Comparison of ENCODE assay signal across 15 cellular contexts in genomic region chr1:89708727-89709375, GRCh38.
A peak's percentile ranks its signal among the peaks of the same experiment; 100 is the strongest.
DNase-seq lines count a peak whose midpoint lies in the region; ATAC-seq and TF ChIP-seq lines count a peak whose summit lies in the region.
"Had no signal": no experiment of that assay in that cellular context is flagged by ENCODE, and none has a peak within 500 bp of the region (broad histone marks: within the 10 kb centered on the region; RNA-seq: fewer than 3 reads in every experiment).

No MANE protein-coding gene starts in this region.

- H3K4me3 ChIP-seq in epithelial cell of proximal tubule (ENCODE audit: low read depth, low read length), result peak overlapping the region; percentile 35
- H3K4me3 ChIP-seq: spleen, thyroid gland had no signal

- DNase-seq in T-helper 2 cell treated with Interferon-gamma antibody and Interleukin-4, amounts not matched to agents 5 μg/mL and 100 μg/mL, for 36 hours (ENCODE audit: low spot score), result no peak
- DNase-seq in T-helper 2 cell, result no peak
- no peak for DNase-seq in WTC11 (ENCODE audit: low spot score)
- peak; percentile 26 for DNase-seq in epithelial cell of proximal tubule (ENCODE audit: low read depth)
- peak; percentile 25 for DNase-seq in putamen (ENCODE audit: low spot score)
- DNase-seq in GM20000 (ENCODE audit: low spot score), result no peak
- no peak for DNase-seq in NCI-H1436 (lab: John Stamatoyannopoulos, UW)
- DNase-seq: 8988T; activated CD8-positive, alpha-beta memory T cell treated with anti-CD3 and anti-CD28 coated beads, Interleukin-2, amount 50 U/mL, for 4 hours; NCI-H1417 treated with DMSO at 0.1 percent for 48 hours; occipital lobe; Right ventricle myocardium superior; spleen; thyroid gland had no signal

- peaks cover 34% of the 10 kb centered on the region for H3K4me1 Mint-ChIP-seq in T-helper 2 cell treated with Interferon-gamma antibody and Interleukin-4, amounts not matched to agents 5 μg/mL and 100 μg/mL, for 36 hours (ENCODE audit: low read depth)
- peaks cover 23% of the 10 kb centered on the region for H3K4me1 Mint-ChIP-seq in WTC11

- no peak overlapping the region for H3K4me3 Mint-ChIP-seq in T-helper 2 cell treated with Interferon-gamma antibody and Interleukin-4, amounts not matched to agents 5 μg/mL and 100 μg/mL, for 36 hours
- H3K4me3 Mint-ChIP-seq in WTC11, result no peak overlapping the region

- peak overlapping the region; percentile 50 for H3K27ac Mint-ChIP-seq in T-helper 2 cell treated with Interferon-gamma antibody and Interleukin-4, amounts not matched to agents 5 μg/mL and 100 μg/mL, for 36 hours
- H3K27ac Mint-ChIP-seq in WTC11, result no peak overlapping the region

- POLR2A ChIA-PET in WTC11 (lab: Charles Lee), result no interaction called here

- H3K36me3 Mint-ChIP-seq in T-helper 2 cell treated with Interferon-gamma antibody and Interleukin-4, amounts not matched to agents 5 μg/mL and 100 μg/mL, for 36 hours (ENCODE audit: low read depth), result peaks cover 58% of the 10 kb centered on the region
- H3K36me3 Mint-ChIP-seq in WTC11, result 0 out of 2 replicates have a peak, but pooled peaks cover 4% of the 10 kb centered on the region

- no peaks in the 10 kb centered on the region for H3K27me3 Mint-ChIP-seq in T-helper 2 cell treated with Interferon-gamma antibody and Interleukin-4, amounts not matched to agents 5 μg/mL and 100 μg/mL, for 36 hours (ENCODE audit: low read depth)
- H3K27me3 Mint-ChIP-seq in WTC11 (ENCODE audit: low read depth), result no peaks in the 10 kb centered on the region

- ATAC-seq in WTC11 (peak; percentile 83), GM21528 (IDR thresholded peaks at IDR 0.05; ENCODE audit: low FRiP score, unreplicated experiment) (no peak)

- CTCF ChIA-PET in WTC11 (lab: Charles Lee), result interaction anchor here (0.7 kb wide), 1 partner anchor 54 kb away, joined by 5 read pairs; no protein-coding TSS in a partner anchor

- no peak for TF ChIP-seq CTCF in WTC11 (IDR thresholded peaks at IDR 0.05)
- no peak for TF ChIP-seq CTCF in epithelial cell of proximal tubule (conservative IDR thresholded peaks at IDR 0.05; ENCODE audit: low read depth, low read length)
- no peak for TF ChIP-seq CTCF in GM20000 (IDR thresholded peaks at IDR 0.05; ENCODE audit: extremely low read depth, missing control alignments)

- H3K9me3 Mint-ChIP-seq in T-helper 2 cell treated with Interferon-gamma antibody and Interleukin-4, amounts not matched to agents 5 μg/mL and 100 μg/mL, for 36 hours, result peaks cover 6% of the 10 kb centered on the region
- H3K9me3 Mint-ChIP-seq in WTC11, result no peaks in the 10 kb centered on the region

TF ChIP-seq in WTC11, 78 proteins besides CTCF, POLR2A, EP300 and RAD21:
- TF ChIP-seq CBFB (CRISPR knock-in tag; IDR thresholded peaks at IDR 0.05; ENCODE audit: low read depth), result no peak
- TF ChIP-seq TCF7 (CRISPR knock-in tag; IDR thresholded peaks at IDR 0.05; ENCODE audit: low read depth), result no peak
- TF ChIP-seq GRHL2 (CRISPR knock-in tag; IDR thresholded peaks at IDR 0.05; ENCODE audit: insufficient replicate concordance, severe bottlenecking), result no peak
- no peak for TF ChIP-seq SOX15 (CRISPR knock-in tag; IDR thresholded peaks at IDR 0.05)
- no peak for TF ChIP-seq ARID4B (CRISPR knock-in tag; IDR thresholded peaks at IDR 0.05; ENCODE audit: borderline replicate concordance)
- no peak for TF ChIP-seq ZNF416 (CRISPR knock-in tag; IDR thresholded peaks at IDR 0.05)
- TF ChIP-seq HMGA2 (CRISPR knock-in tag; IDR thresholded peaks at IDR 0.05), result no peak
- no peak for TF ChIP-seq E2F4 (CRISPR knock-in tag; IDR thresholded peaks at IDR 0.05; ENCODE audit: borderline replicate concordance, low read depth)
- TF ChIP-seq ATF1 (CRISPR knock-in tag; IDR thresholded peaks at IDR 0.05), result no peak
TF ChIP-seq in WTC11: peak in this region for 0.

Comparison
In these comparisons a context has a peak if more than half of its experiments do, and no peak if none do; other contexts are left out.
1. DNase-seq: peak in epithelial cell of proximal tubule (single experiment) and putamen (single experiment); none in T-helper 2 cell treated with Interferon-gamma antibody and Interleukin-4, amounts not matched to agents 5 μg/mL and 100 μg/mL, for 36 hours (single experiment), T-helper 2 cell (0 of 5), WTC11 (single experiment), GM20000 (single experiment) and NCI-H1436 (single experiment).